1 cellular context compared by ENCODE assay signal in the genomic region with DNA sequence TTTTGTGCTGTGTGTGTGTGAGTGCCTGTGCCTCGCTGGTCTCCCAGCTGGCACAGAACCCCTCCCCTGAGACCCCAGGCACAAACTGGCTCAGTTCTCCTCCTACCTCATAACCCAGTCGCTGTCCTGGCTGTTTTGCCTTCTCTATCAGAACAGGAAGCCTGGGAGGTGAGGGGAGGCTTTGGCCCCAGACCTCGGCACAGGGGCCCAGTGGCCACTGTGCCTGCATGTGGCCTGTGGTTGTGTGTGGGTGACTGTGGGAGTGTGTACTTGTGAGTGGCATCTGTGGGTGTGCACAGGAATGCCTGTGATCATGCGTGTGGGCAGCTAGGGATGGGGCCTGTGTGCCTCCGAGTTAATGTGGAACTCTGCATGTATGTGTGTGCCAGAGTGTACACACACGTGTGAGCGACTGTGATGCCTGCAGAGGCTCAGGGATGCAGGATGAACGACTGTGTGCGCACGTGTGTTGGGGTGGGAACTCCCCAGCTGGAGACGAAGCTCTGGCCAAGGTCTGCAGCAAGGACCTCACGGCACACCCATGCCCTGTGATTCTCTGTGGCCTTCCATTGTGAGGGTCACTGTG.
TF ChIP-seq lines count a peak whose summit lies in the region.

No MANE protein-coding gene starts in this region.

TF ChIP-seq in HepG2, 621 proteins besides CTCF, POLR2A, EP300 and RAD21:
- TF ChIP-seq ZNF75D (CRISPR knock-in tag; IDR thresholded peaks at IDR 0.05; ENCODE audit: borderline replicate concordance) (no peak), RXRA (CRISPR knock-in tag; IDR thresholded peaks at IDR 0.05) (no peak), ISX (CRISPR knock-in tag; conservative IDR thresholded peaks at IDR 0.05) (no peak)
